Comparison of ENCODE assay signal across 8 cellular contexts in genomic region chr3:58585005-58585786, GRCh38. TPM values are rescaled to one million over a fixed set of nuclear protein-coding genes. Genes with fewer than 3 reads are reported as not detected.
DNase-seq lines count a peak whose midpoint lies in the region; ATAC-seq, FAIRE-seq and TF ChIP-seq lines count a peak whose summit lies in the region.

No MANE protein-coding gene starts in this region.

- peak overlapping the region; percentile 83 for H3K4me2 ChIP-seq in neural progenitor cell

- no peaks in the 10 kb centered on the region for H3K36me3 Mint-ChIP-seq in CD4-positive, alpha-beta T cell (ENCODE audit: low read depth)
- H3K36me3 Mint-ChIP-seq in neural progenitor cell, result no peaks in the 10 kb centered on the region

- peak; percentile 81 for ATAC-seq in CD4-positive, alpha-beta T cell (ENCODE audit: poor library complexity)
- peak; percentile 97 for ATAC-seq in GM19463 (IDR thresholded peaks at IDR 0.05; ENCODE audit: unreplicated experiment)

- H3K27me3 Mint-ChIP-seq in CD4-positive, alpha-beta T cell, result peaks cover 64% of the 10 kb centered on the region
- H3K27me3 Mint-ChIP-seq in neural progenitor cell (ENCODE audit: insufficient read depth, low read depth), result peaks cover 32% of the 10 kb centered on the region

- H3K4me1 ChIP-seq in neural progenitor cell, result peaks cover 54% of the 10 kb centered on the region

- no peak overlapping the region for H3K27ac Mint-ChIP-seq in CD4-positive, alpha-beta T cell
- H3K27ac Mint-ChIP-seq in neural progenitor cell, result peak overlapping the region; percentile 80

- H3K79me2 ChIP-seq in neural progenitor cell (ENCODE audit: low read depth), result no peaks in the 10 kb centered on the region

- intact Hi-C loops in CD4-positive, alpha-beta T cell (cut with DNase I, micrococcal nuclease), result no loop called here

- no peaks in the 10 kb centered on the region for H3K36me3 ChIP-seq in neural progenitor cell

- peak in 9 of 10 experiments; percentile 18 to 55 (median 37) for DNase-seq in CD4-positive, alpha-beta T cell
- DNase-seq in HT-29 (ENCODE audit: low spot score), result peak; percentile 35
- DNase-seq in RCC 7860 (ENCODE audit: low spot score), result peak; percentile 50
- peak; percentile 20 for DNase-seq in activated gamma-delta T cell (lab: John Stamatoyannopoulos, UW)
- DNase-seq in foreskin melanocyte, result peak; percentile 42
- peak; percentile 91 for DNase-seq in neural progenitor cell (ENCODE audit: low spot score)
- peak; percentile 79 for DNase-seq in superior temporal gyrus (ENCODE audit: extremely low spot score)

- H3K9ac ChIP-seq in neural progenitor cell, result no peak overlapping the region

- no peaks in the 10 kb centered on the region for H4K20me1 ChIP-seq in neural progenitor cell (ENCODE audit: low read depth)

- peak; percentile 35 for TF ChIP-seq CTCF in CD4-positive, alpha-beta T cell (IDR thresholded peaks at IDR 0.05)
- TF ChIP-seq CTCF in neural progenitor cell (IDR thresholded peaks at IDR 0.05), result peak; percentile 64

- peak overlapping the region; percentile 81 for H2AFZ ChIP-seq in neural progenitor cell (replicated peaks)

- H3K27me3 ChIP-seq in CD4-positive, alpha-beta T cell (ENCODE audit: control insufficient read depth, insufficient read depth, low read length), result peaks cover 36% of the 10 kb centered on the region
- H3K27me3 ChIP-seq in neural progenitor cell, result peaks cover 54% of the 10 kb centered on the region

- H3K27ac ChIP-seq in CD4-positive, alpha-beta T cell (ENCODE audit: low read depth, low read length), result no peak overlapping the region
- no peak overlapping the region for H3K27ac ChIP-seq in neural progenitor cell

- POLR2A ChIA-PET in CD4-positive, alpha-beta T cell (lab: Charles Lee), result no interaction called here

- CTCF ChIA-PET in CD4-positive, alpha-beta T cell (lab: Charles Lee), result no interaction called here

- H3K4me3 Mint-ChIP-seq in CD4-positive, alpha-beta T cell, result peak overlapping the region; percentile 89
- H3K4me3 Mint-ChIP-seq in neural progenitor cell, result peak overlapping the region; percentile 73

- H3K4me1 Mint-ChIP-seq in CD4-positive, alpha-beta T cell (ENCODE audit: low read depth), result peaks cover 18% of the 10 kb centered on the region
- H3K4me1 Mint-ChIP-seq in neural progenitor cell, result peaks cover 69% of the 10 kb centered on the region

- no peaks in the 10 kb centered on the region for H3K9me3 Mint-ChIP-seq in CD4-positive, alpha-beta T cell
- H3K9me3 Mint-ChIP-seq in neural progenitor cell, result peaks cover 3% of the 10 kb centered on the region

- FAIRE-seq in RCC 7860 (lab: Jason Lieb, UNC), result no peak

- peaks cover 44% of the 10 kb centered on the region for H3F3A ChIP-seq in neural progenitor cell (ENCODE audit: low read depth)

- H3K9me3 ChIP-seq in CD4-positive, alpha-beta T cell (ENCODE audit: control insufficient read depth, low read length), result no peaks in the 10 kb centered on the region
- no peaks in the 10 kb centered on the region for H3K9me3 ChIP-seq in neural progenitor cell (ENCODE audit: low read depth)

- peak overlapping the region; percentile 28 for H3K4me3 ChIP-seq in neural progenitor cell

RNA-seq across cellular contexts. Expression of gene FAM107A, which starts 8.0 kb away (rescaled TPM):
- not detected for total RNA-seq in CD4-positive, alpha-beta T cell
- total RNA-seq in HT-29 (2014; rRNA removed; shearing (Covaris generic)), result 0.10 TPM in 1 of 2 replicates, not detected in the other
- 0.11 and 0.71 TPM in 2 replicates for total RNA-seq in neural progenitor cell (ENCODE audit: low replicate concordance)

RNA-seq across cellular contexts. Expression of gene ACOX2, which starts 48.2 kb away (rescaled TPM):
- total RNA-seq in CD4-positive, alpha-beta T cell, result not detected
- total RNA-seq in HT-29 (2014; rRNA removed; shearing (Covaris generic)), result not detected in 2 replicates
- 4.3 and 7.6 TPM in 2 replicates for total RNA-seq in neural progenitor cell (ENCODE audit: low replicate concordance)

Comparison
In these comparisons a context has a peak if more than half of its experiments do, and no peak if none do; other contexts are left out.
1. DNase-seq: peak in every context shown above with its lines; median percentile 91 in neural progenitor cell; 79 in superior temporal gyrus; 50 in RCC 7860; 42 in foreskin melanocyte; 37 in CD4-positive, alpha-beta T cell; 35 in HT-29; 20 in activated gamma-delta T cell.